ENCODE assay signal across 8 cellular contexts in the genomic region with DNA sequence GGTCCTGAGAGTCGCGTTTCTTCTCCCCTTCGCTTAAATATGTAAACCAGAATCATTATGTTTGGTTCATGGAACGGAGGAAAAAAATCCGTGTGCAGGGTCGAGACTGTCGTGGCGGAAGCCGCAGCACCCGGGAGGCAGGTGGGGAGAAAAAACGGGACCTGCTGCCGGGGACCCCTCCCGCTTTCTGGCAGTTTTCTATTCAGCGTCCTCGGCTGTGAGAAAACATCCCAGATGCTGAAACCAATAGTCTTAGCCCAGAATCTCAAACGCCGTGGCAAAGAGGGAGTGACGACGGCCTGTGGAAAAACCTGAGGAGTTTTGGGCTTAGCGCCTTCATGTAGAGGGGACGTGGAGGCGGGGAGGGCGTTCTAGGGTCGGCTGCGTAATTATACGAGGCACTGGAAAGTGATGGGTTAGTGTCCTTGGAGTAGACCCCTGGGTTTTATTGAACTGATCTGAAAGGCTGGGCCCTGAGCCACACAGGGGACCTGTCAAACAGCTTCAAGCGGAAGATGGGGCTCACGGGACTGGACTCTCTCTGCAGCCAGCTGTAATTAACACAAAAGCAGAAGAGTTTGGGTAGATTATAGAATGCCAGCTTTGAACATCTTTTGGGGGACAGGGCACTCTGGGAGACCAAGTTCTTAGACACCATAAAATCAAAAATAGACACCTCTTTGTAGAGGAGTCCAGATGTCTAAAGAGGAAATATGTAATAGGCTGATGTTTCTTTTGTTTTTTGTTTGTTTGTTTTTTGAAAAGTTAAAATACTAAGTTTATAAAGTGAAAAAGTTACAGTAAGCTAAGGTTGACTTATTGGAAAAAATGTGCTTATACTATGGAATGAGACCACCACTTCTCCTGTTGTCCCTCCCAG. TPM values are rescaled to one million over a fixed set of nuclear protein-coding genes. Genes with fewer than 3 reads are reported as not detected.
A peak's percentile ranks its signal among the peaks of the same experiment; 100 is the strongest.
DNase-seq lines count a peak whose midpoint lies in the region; ATAC-seq, FAIRE-seq and TF ChIP-seq lines count a peak whose summit lies in the region.

No MANE protein-coding gene starts in this region.

- peak; percentile 0 for ATAC-seq in GM18907 (IDR thresholded peaks at IDR 0.05; ENCODE audit: unreplicated experiment)
- no peak for ATAC-seq in activated naive CD8-positive, alpha-beta T cell treated with anti-CD3 and anti-CD28 coated beads, Interleukin-2, amount 10 ng/mL, durations not matched to agents 7 days and 5 days (ENCODE audit: low read depth)
- ATAC-seq in psoas muscle, result peak in 3 of 4 donors; percentile 11 to 60 (median 13)
- ATAC-seq in HG02798 (IDR thresholded peaks at IDR 0.05; ENCODE audit: poor library complexity, unreplicated experiment), result no peak

- H3K27ac ChIP-seq in OCI-LY7 (ENCODE audit: low read depth, low read length, poor library complexity, severe bottlenecking) (peak overlapping the region; percentile 91), right atrium auricular region (peak overlapping the region; percentile 82 to 91), psoas muscle (peak overlapping the region; percentile 68)

- H3K4me2 ChIP-seq in OCI-LY7 (ENCODE audit: low read length), result peak overlapping the region; percentile 99

- H3K4me3 ChIP-seq in AG04449 (ENCODE audit: low read depth, low read length), result peak overlapping the region; percentile 80
- H3K4me3 ChIP-seq in OCI-LY7 (ENCODE audit: low read depth, low read length, poor library complexity, severe bottlenecking), result peak overlapping the region; percentile 92
- H3K4me3 ChIP-seq in right atrium auricular region, result peak overlapping the region; percentile 58 to 74
- peak overlapping the region; percentile 70 for H3K4me3 ChIP-seq in psoas muscle

- peaks cover 42% of the 10 kb centered on the region for H3K79me2 ChIP-seq in OCI-LY7 (ENCODE audit: insufficient read depth, low read depth, low read length)

- H3K36me3 ChIP-seq in OCI-LY7 (ENCODE audit: insufficient read depth, low read length), result peaks cover 30% of the 10 kb centered on the region
- no peaks in the 10 kb centered on the region for H3K36me3 ChIP-seq in right atrium auricular region
- no peaks in the 10 kb centered on the region for H3K36me3 ChIP-seq in psoas muscle (ENCODE audit: insufficient read depth in 1 of 2, low read depth in 1 of 2)

- H3K4me3 Mint-ChIP-seq in activated naive CD8-positive, alpha-beta T cell treated with anti-CD3 and anti-CD28 coated beads, Interleukin-2, amount 10 ng/mL, durations not matched to agents 7 days and 5 days, result peak overlapping the region; percentile 100

- intact Hi-C loops in OCI-LY7 (cut with micrococcal nuclease; ENCODE audit: unreplicated experiment) (loop anchor here (2.0 to 10.0 kb wide), 2 partner anchors 358 to 446 kb away; a partner anchor contains a TSS), psoas muscle (cut with DNase I) (loop anchor here in 1 of 2 donors (5.0 kb wide), 1 partner anchor 89 kb away; no protein-coding TSS in a partner anchor)

- peaks cover 28% of the 10 kb centered on the region for H3K4me1 Mint-ChIP-seq in activated naive CD8-positive, alpha-beta T cell treated with anti-CD3 and anti-CD28 coated beads, Interleukin-2, amount 10 ng/mL, durations not matched to agents 7 days and 5 days

- peak overlapping the region; percentile 68 for H2AFZ ChIP-seq in OCI-LY7 (ENCODE audit: low read length)

- peaks cover 12% of the 10 kb centered on the region for H3K36me3 Mint-ChIP-seq in activated naive CD8-positive, alpha-beta T cell treated with anti-CD3 and anti-CD28 coated beads, Interleukin-2, amount 10 ng/mL, durations not matched to agents 7 days and 5 days

- CTCF ChIA-PET in AG04449 (lab: Yijun Ruan, JAX), result interaction anchor here (0.8 kb wide), 2 partner anchors 11 to 78 kb away, joined by 3 to 4 read pairs; no protein-coding TSS in a partner anchor
- CTCF ChIA-PET in OCI-LY7 (lab: Charles Lee; ENCODE audit: unreplicated experiment), result no interaction called here

- peaks cover 10% of the 10 kb centered on the region for H3K27me3 Mint-ChIP-seq in activated naive CD8-positive, alpha-beta T cell treated with anti-CD3 and anti-CD28 coated beads, Interleukin-2, amount 10 ng/mL, durations not matched to agents 7 days and 5 days

- H3K4me1 ChIP-seq in OCI-LY7 (ENCODE audit: insufficient read depth, low read length, poor library complexity, severe bottlenecking) (peaks cover 34% of the 10 kb centered on the region), right atrium auricular region (peaks cover 0 to 27% of the 10 kb centered on the region in 2 donors), psoas muscle (peaks cover 4% of the 10 kb centered on the region)

- TF ChIP-seq CTCF in AG04449 (IDR thresholded peaks at IDR 0.05; ENCODE audit: insufficient read depth, low read length, missing control alignments) (no peak), OCI-LY7 (conservative IDR thresholded peaks at IDR 0.05; ENCODE audit: low read length) (no peak), right atrium auricular region (IDR thresholded peaks at IDR 0.05) (no peak), psoas muscle (IDR thresholded peaks at IDR 0.05) (no peak), D721Med (IDR thresholded peaks at IDR 0.05; ENCODE audit: insufficient read depth, missing control alignments) (no peak)

- H3K9me3 Mint-ChIP-seq in activated naive CD8-positive, alpha-beta T cell treated with anti-CD3 and anti-CD28 coated beads, Interleukin-2, amount 10 ng/mL, durations not matched to agents 7 days and 5 days, result no peaks in the 10 kb centered on the region

- H3K27me3 ChIP-seq in right atrium auricular region, result no peaks in the 10 kb centered on the region
- H3K27me3 ChIP-seq in psoas muscle (ENCODE audit: insufficient read depth in 3 of 3, low read length in 2 of 3), result no peaks in the 10 kb centered on the region

- H4K20me1 ChIP-seq in OCI-LY7 (ENCODE audit: insufficient read depth, low read length), result peaks cover 18% of the 10 kb centered on the region; the same call in 1 of the 2 replicates

- no peak for FAIRE-seq in D721Med (lab: Jason Lieb, UNC)

- H3K27ac Mint-ChIP-seq in activated naive CD8-positive, alpha-beta T cell treated with anti-CD3 and anti-CD28 coated beads, Interleukin-2, amount 10 ng/mL, durations not matched to agents 7 days and 5 days, result peak overlapping the region; percentile 100

- TSS peak; percentile 99 for BruUV-seq in OCI-LY7 (replicated peaks; lab: Mats Ljungman, UMichigan)

- H3K9me3 ChIP-seq in OCI-LY7 (ENCODE audit: low read length) (no peaks in the 10 kb centered on the region), right atrium auricular region (no peaks in the 10 kb centered on the region), psoas muscle (no peaks in the 10 kb centered on the region)

- no peak for DNase-seq in AG04449 (ENCODE audit: low read depth, low spot score)
- peak; percentile 56 for DNase-seq in OCI-LY7 (ENCODE audit: low spot score)
- peak; percentile 53 for DNase-seq in activated naive CD8-positive, alpha-beta T cell treated with anti-CD3 and anti-CD28 coated beads, Interleukin-2, amount 10 ng/mL, durations not matched to agents 7 days and 5 days
- DNase-seq in right atrium auricular region (ENCODE audit: low spot score), result no peak
- DNase-seq in psoas muscle, result no peak
- no peak for DNase-seq in D721Med (ENCODE audit: insufficient read length, low spot score)

- POLR2A ChIA-PET in AG04449 (lab: Yijun Ruan, JAX), result no interaction called here
- POLR2A ChIA-PET in OCI-LY7 (lab: Charles Lee), result interaction anchor here (0.7 to 2.1 kb wide), 9 partner anchors 9 to 442 kb away, joined by 3 to 7 read pairs (median 4); a partner anchor contains a TSS
- POLR2A ChIA-PET in activated naive CD8-positive, alpha-beta T cell treated with anti-CD3 and anti-CD28 coated beads, Interleukin-2, amount 10 ng/mL, durations not matched to agents 7 days and 5 days (lab: Charles Lee), result interaction anchor here (0.6 to 1.9 kb wide), 13 partner anchors 8 to 445 kb away, joined by 3 to 13 read pairs (median 4); a partner anchor contains a TSS

- 1 to 2% (median 1%) methylated on average over 28 of the region's 28 CpGs for WGBS in psoas muscle, 3 donors

- no peaks in the 10 kb centered on the region for H3K9me2 ChIP-seq in OCI-LY7 (ENCODE audit: insufficient read depth, low read length)

RNA-seq across cellular contexts. Expression of a gene that starts 0.8 kb away (rescaled TPM):
- total RNA-seq in OCI-LY7 (2014; rRNA removed; shearing (Covaris generic)), result 107 and 125 TPM in 2 replicates
- total RNA-seq in OCI-LY7 (2022) (180 and 195 TPM in 2 replicates), right atrium auricular region (1 to 10 TPM in 1 of 2 donors, under 1 TPM in 1; 0.28 to 1.4 TPM), psoas muscle (under 1 TPM; 0.06 to 0.69 (median 0.14) TPM)
- 10 to 100 TPM; 89.3 to 91.9 TPM for total RNA-seq in activated naive CD8-positive, alpha-beta T cell treated with anti-CD3 and anti-CD28 coated beads, Interleukin-2, amount 10 ng/mL, durations not matched to agents 7 days and 5 days
- under 1 TPM; 0.07 to 0.27 (median 0.22) TPM for polyA plus RNA-seq in psoas muscle

RNA-seq across cellular contexts. Expression of a gene that starts 53.7 kb away (rescaled TPM):
- 1.4 and 2.7 TPM in 2 replicates for total RNA-seq in OCI-LY7 (2014; rRNA removed; shearing (Covaris generic))
- total RNA-seq in OCI-LY7 (2022) (0.81 TPM in 1 of 2 replicates, not detected in the other), right atrium auricular region (under 1 TPM; 0.33 to 0.55 TPM), psoas muscle (not detected)
- not detected for total RNA-seq in activated naive CD8-positive, alpha-beta T cell treated with anti-CD3 and anti-CD28 coated beads, Interleukin-2, amount 10 ng/mL, durations not matched to agents 7 days and 5 days
- under 1 TPM in 1 of 3 donors, not detected in 2; 0.01 TPM for polyA plus RNA-seq in psoas muscle

Comparison
In these comparisons a context has a peak if more than half of its experiments do, and no peak if none do; other contexts are left out.
1. DNase-seq: peak in OCI-LY7 (single experiment) and activated naive CD8-positive, alpha-beta T cell treated with anti-CD3 and anti-CD28 coated beads, Interleukin-2, amount 10 ng/mL, durations not matched to agents 7 days and 5 days (single experiment); none in AG04449 (single experiment), right atrium auricular region (single experiment), psoas muscle (0 of 2) and D721Med (single experiment).
2. ATAC-seq: peak in GM18907 (single experiment) and psoas muscle (3 of 4); none in activated naive CD8-positive, alpha-beta T cell treated with anti-CD3 and anti-CD28 coated beads, Interleukin-2, amount 10 ng/mL, durations not matched to agents 7 days and 5 days (single experiment) and HG02798 (single experiment).
3. RNA of a gene that starts 0.8 kb away (total RNA-seq): 107 to 195 TPM in OCI-LY7 and 89.3 to 91.9 TPM in activated naive CD8-positive, alpha-beta T cell treated with anti-CD3 and anti-CD28 coated beads, Interleukin-2, amount 10 ng/mL, durations not matched to agents 7 days and 5 days; 0.28 to 1.4 TPM in right atrium auricular region and 0.06 to 0.69 TPM in psoas muscle; every median in the first group is over 10 times any median in the second.
4. Peak in every context shown above with its lines, with median percentiles within 50 percentile points of each other: H3K4me3 ChIP-seq and H3K27ac ChIP-seq.